In genomic region chr10:114937962-114938817, GRCh38 we compare ENCODE assay signal across 8 cellular contexts. TPM values are rescaled to one million over a fixed set of nuclear protein-coding genes. Genes with fewer than 3 reads are reported as not detected.
DNase-seq lines count a peak whose midpoint lies in the region; ATAC-seq and TF ChIP-seq lines count a peak whose summit lies in the region.

Gene TRUB1, plus strand, starts transcription at chr10:114938195. Its CDS starts 59 bp downstream, at chr10:114938254.

- TF ChIP-seq CTCF in GM12864 (IDR thresholded peaks at IDR 0.05; ENCODE audit: low read depth, low read length, missing control alignments), result no peak
- no peak for TF ChIP-seq CTCF in cardiac muscle cell (IDR thresholded peaks at IDR 0.05; ENCODE audit: low read depth, low read length)
- TF ChIP-seq CTCF in parathyroid adenoma (IDR thresholded peaks at IDR 0.05), result no peak
- TF ChIP-seq CTCF in tibial nerve (IDR thresholded peaks at IDR 0.05), result no peak

- H3K9me3 ChIP-seq in cardiac muscle cell (ENCODE audit: low read depth) (no peaks in the 10 kb centered on the region), parathyroid adenoma (ENCODE audit: control insufficient read depth, low read length) (no peaks in the 10 kb centered on the region), tibial nerve (no peaks in the 10 kb centered on the region)

- H3K79me2 ChIP-seq in parathyroid adenoma, result peaks cover 25% of the 10 kb centered on the region

- TF ChIP-seq EP300 in tibial nerve (IDR thresholded peaks at IDR 0.05), result peak; percentile 47 to 90

- peak within 1 kb of the TSS; percentile 53 for H3K9ac ChIP-seq in parathyroid adenoma

- TF ChIP-seq POLR2A in tibial nerve (IDR thresholded peaks at IDR 0.05), result peak; percentile 10 to 53

- H3K36me3 ChIP-seq in cardiac muscle cell (peaks cover 8% of the 10 kb centered on the region), parathyroid adenoma (ENCODE audit: control insufficient read depth, insufficient read depth, low read length) (no peaks in the 10 kb centered on the region), tibial nerve (peaks cover 0 to 14% (median 6%) of the 10 kb centered on the region in 3 donors)

- H2AFZ ChIP-seq in parathyroid adenoma, result peak within 1 kb of the TSS; percentile 92

- H3K27ac ChIP-seq in cardiac muscle cell, result peak within 1 kb of the TSS; percentile 83
- peak within 1 kb of the TSS; percentile 76 for H3K27ac ChIP-seq in parathyroid adenoma
- H3K27ac ChIP-seq in tibial nerve, result peak within 1 kb of the TSS; percentile 28 to 90 (median 85)

- WGBS in tibial nerve, 2 donors, result 0 to 1% methylated on average over 35 to 45 of the region's 45 CpGs

- peak; percentile 84 for DNase-seq in GM12864 (ENCODE audit: low read depth)
- DNase-seq in NCI-H1417 (lab: John Stamatoyannopoulos, UW), result peak; percentile 79 to 92 (median 80)
- DNase-seq in SW 1271 (lab: John Stamatoyannopoulos, UW), result peak; percentile 69 to 81
- DNase-seq in activated naive CD8-positive, alpha-beta T cell treated with anti-CD3 and anti-CD28 coated beads, Interleukin-2, amount 50 U/mL, for 16 hours (ENCODE audit: low read depth, low spot score), result peak; percentile 75
- peak; percentile 96 to 97 for DNase-seq in cardiac muscle cell (ENCODE audit: low read depth in 1 of 2, low spot score in 1 of 2)
- peak; percentile 86 to 94 for DNase-seq in tibial nerve (ENCODE audit: low spot score in 2 of 2)

- peak; percentile 100 for ATAC-seq in HG02759 (IDR thresholded peaks at IDR 0.05; ENCODE audit: unreplicated experiment)

- H3K4me1 ChIP-seq in cardiac muscle cell (ENCODE audit: low read depth), result peaks cover 8% of the 10 kb centered on the region
- no peaks in the 10 kb centered on the region for H3K4me1 ChIP-seq in parathyroid adenoma
- H3K4me1 ChIP-seq in tibial nerve, result peaks cover 0 to 27% (median 13%) of the 10 kb centered on the region in 4 donors

- H3K27me3 ChIP-seq in cardiac muscle cell, result no peaks in the 10 kb centered on the region
- no peaks in the 10 kb centered on the region for H3K27me3 ChIP-seq in parathyroid adenoma (ENCODE audit: control insufficient read depth, insufficient read depth, low read length)
- H3K27me3 ChIP-seq in tibial nerve, result no peaks in the 10 kb centered on the region

- peak within 1 kb of the TSS; percentile 94 for H3K4me3 ChIP-seq in GM12864 (ENCODE audit: low read depth, low read length)
- peak within 1 kb of the TSS; percentile 84 for H3K4me3 ChIP-seq in cardiac muscle cell
- peak within 1 kb of the TSS; percentile 87 for H3K4me3 ChIP-seq in parathyroid adenoma (ENCODE audit: low read depth, low read length)
- peak within 1 kb of the TSS; percentile 59 to 99 (median 94) for H3K4me3 ChIP-seq in tibial nerve

- peak within 1 kb of the TSS; percentile 82 for H3K4me2 ChIP-seq in parathyroid adenoma (ENCODE audit: low read length)

RNA-seq across cellular contexts. Expression of gene TRUB1, which starts in this region (rescaled TPM):
- total RNA-seq in cardiac muscle cell, result 16.8 and 18.3 TPM in 2 replicates
- polyA plus RNA-seq in cardiac muscle cell, result 8.4 and 13.8 TPM in 2 replicates
- total RNA-seq in tibial nerve, result 10 to 100 TPM; 13.8 to 40.4 (median 28.6) TPM

Comparison
In these comparisons a context has a peak if more than half of its experiments do, and no peak if none do; other contexts are left out.
1. Peak in every context shown above with its lines: DNase-seq, ATAC-seq, H3K4me3 ChIP-seq and H3K27ac ChIP-seq.